ENCODE assay signal across 19 cellular contexts in the genomic region with DNA sequence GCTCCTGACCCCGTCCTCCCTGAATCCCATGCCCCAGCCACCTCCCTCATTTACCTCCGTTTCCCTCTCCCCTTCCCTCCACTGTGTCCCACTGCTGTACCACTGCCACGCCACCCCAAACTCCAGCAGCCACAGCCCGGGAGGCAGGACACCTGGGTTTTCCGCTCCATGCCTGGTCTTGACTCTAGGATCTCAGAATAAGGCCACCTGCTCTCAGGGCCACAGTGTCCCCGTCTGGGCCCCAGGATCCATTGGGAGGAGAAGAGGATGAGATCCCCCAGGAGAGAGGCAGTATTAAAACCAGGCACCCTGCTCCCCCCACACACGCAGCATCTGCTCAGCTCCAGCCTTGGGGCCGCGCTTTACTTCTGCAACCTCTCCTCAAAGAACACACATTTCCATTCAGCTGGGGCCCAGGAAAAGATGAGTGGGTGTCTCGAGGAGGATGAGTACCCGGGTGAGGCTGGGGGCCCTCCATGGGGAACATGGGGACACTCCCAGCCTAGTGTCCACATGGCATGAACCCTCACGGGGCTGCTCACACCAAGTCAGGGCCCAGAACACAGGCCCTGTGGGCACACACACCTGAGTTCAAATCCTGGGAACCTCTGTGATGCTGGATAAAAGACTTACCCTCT. TPM values are rescaled to one million over a fixed set of nuclear protein-coding genes. Genes with fewer than 3 reads are reported as not detected.
DNase-seq lines count a peak whose midpoint lies in the region; ATAC-seq and TF ChIP-seq lines count a peak whose summit lies in the region.
"Had no signal": no experiment of that assay in that cellular context is flagged by ENCODE, and none has a peak within 500 bp of the region (broad histone marks: within the 10 kb centered on the region; RNA-seq: fewer than 3 reads in every experiment).

No MANE protein-coding gene starts in this region.

- no peaks in the 10 kb centered on the region for H3K9me3 ChIP-seq in BLaER1 treated with 17β-estradiol and CSF1 and Interleukin-3, amounts not matched to agents 10 nM and 100 nM (replicated peaks in 1 of 11)
- H3K9me3 ChIP-seq in lung (ENCODE audit: control insufficient read depth in 2 of 2, insufficient read depth in 1 of 2, low read length in 1 of 2): no peaks in the 10 kb centered on the region
- H3K9me3 ChIP-seq in WERI-Rb-1 (ENCODE audit: severe bottlenecking): no peaks in the 10 kb centered on the region
- H3K9me3 ChIP-seq: right atrium auricular region, SJCRH30 had no signal

- 86 to 90% methylated on average over 12 of the region's 12 CpGs for WGBS in lung, 2 donors

- no peaks in the 10 kb centered on the region for H3K36me3 Mint-ChIP-seq in activated CD4-positive, alpha-beta memory T cell treated with anti-CD3 and anti-CD28 coated beads, Interleukin-2, amount 10 ng/mL, durations not matched to agents 7 days and 5 days (ENCODE audit: low read depth)
- no peaks in the 10 kb centered on the region for H3K36me3 Mint-ChIP-seq in activated CD4-positive, alpha-beta memory T cell treated with anti-CD3 and anti-CD28 coated beads for 36 hours
- H3K36me3 Mint-ChIP-seq in activated T-helper 1 cell treated with anti-CD3 and anti-CD28 coated beads, Interleukin-12 subunit alpha, Interleukin-12 subunit beta, Interleukin-2, Interleukin-4 antibody, amounts not matched to agents 30 ng/mL and 10 ng/mL and 1 ng/mL, durations not matched to agents 14 hours and 24 hours and 36 hours (ENCODE audit: low read depth): peaks cover 1% of the 10 kb centered on the region
- H3K36me3 Mint-ChIP-seq: CD4-positive, CD25-positive, alpha-beta regulatory T cell; IgD-negative memory B cell; type B pancreatic cell had no signal

- H3K4me1 ChIP-seq in BLaER1 treated with 17β-estradiol and CSF1 and Interleukin-3, amounts not matched to agents 10 nM and 100 nM: peaks cover 27 to 71% (median 56%) of the 10 kb centered on the region in 10 experiments
- H3K4me1 ChIP-seq in lung (ENCODE audit: control insufficient read depth in 2 of 2, insufficient read depth in 2 of 2, low read length in 2 of 2): peaks cover 0 to 5% of the 10 kb centered on the region in 2 donors
- H3K4me1 ChIP-seq: SJCRH30 had no signal

- H3K4me2 ChIP-seq in BLaER1 treated with 17β-estradiol and CSF1 and Interleukin-3, amounts not matched to agents 10 nM and 100 nM: peak overlapping the region; percentile 43 to 97 (median 92); a peak in 13 of 22 replicates
- H3K4me2 ChIP-seq: PC-9 had no signal

- H3K4me3 ChIP-seq in BLaER1 treated with 17β-estradiol and CSF1 and Interleukin-3, amounts not matched to agents 10 nM and 100 nM: 0 out of 20 replicates have a peak overlapping the region, but pooled peaks of 1 of the 10 experiments have one; percentile 53
- H3K4me3 ChIP-seq in lung: no peak overlapping the region
- H3K4me3 ChIP-seq in WERI-Rb-1 (ENCODE audit: low read depth, low read length): no peak overlapping the region
- H3K4me3 ChIP-seq: PC-9, SJCRH30 had no signal

- TF ChIP-seq CTCF in lung (IDR thresholded peaks at IDR 0.05; ENCODE audit: control extremely low read depth, extremely low read depth) (no peak), WERI-Rb-1 (IDR thresholded peaks at IDR 0.05; ENCODE audit: low read depth, low read length) (no peak)

- peaks cover 4% of the 10 kb centered on the region for H3K27me3 Mint-ChIP-seq in activated CD4-positive, alpha-beta memory T cell treated with anti-CD3 and anti-CD28 coated beads, Interleukin-2, amount 10 ng/mL, durations not matched to agents 7 days and 5 days
- H3K27me3 Mint-ChIP-seq in activated CD4-positive, alpha-beta memory T cell treated with anti-CD3 and anti-CD28 coated beads for 36 hours: peaks cover 7% of the 10 kb centered on the region
- H3K27me3 Mint-ChIP-seq in activated T-helper 1 cell treated with anti-CD3 and anti-CD28 coated beads, Interleukin-12 subunit alpha, Interleukin-12 subunit beta, Interleukin-2, Interleukin-4 antibody, amounts not matched to agents 30 ng/mL and 10 ng/mL and 1 ng/mL, durations not matched to agents 14 hours and 24 hours and 36 hours (ENCODE audit: insufficient read depth): peaks cover 2% of the 10 kb centered on the region

- POLR2A ChIA-PET in activated CD4-positive, alpha-beta memory T cell treated with anti-CD3 and anti-CD28 coated beads, Interleukin-2, amount 10 ng/mL, durations not matched to agents 7 days and 5 days (lab: Charles Lee): no interaction called here
- POLR2A ChIA-PET in activated CD4-positive, alpha-beta memory T cell treated with anti-CD3 and anti-CD28 coated beads for 36 hours (lab: Charles Lee): no interaction called here

- no peak overlapping the region for H3K27ac Mint-ChIP-seq in activated CD4-positive, alpha-beta memory T cell treated with anti-CD3 and anti-CD28 coated beads, Interleukin-2, amount 10 ng/mL, durations not matched to agents 7 days and 5 days
- no peak overlapping the region for H3K27ac Mint-ChIP-seq in activated CD4-positive, alpha-beta memory T cell treated with anti-CD3 and anti-CD28 coated beads for 36 hours
- H3K27ac Mint-ChIP-seq in activated T-helper 1 cell treated with anti-CD3 and anti-CD28 coated beads, Interleukin-12 subunit alpha, Interleukin-12 subunit beta, Interleukin-2, Interleukin-4 antibody, amounts not matched to agents 30 ng/mL and 10 ng/mL and 1 ng/mL, durations not matched to agents 14 hours and 24 hours and 36 hours: peak overlapping the region; percentile 20
- H3K27ac Mint-ChIP-seq: stimulated activated naive CD8-positive, alpha-beta T cell treated with anti-CD3 and anti-CD28 coated beads, Interleukin-15, Interleukin-2, amounts not matched to agents 100 ng/mL and 50 ng/mL, for 24 hours; type B pancreatic cell had no signal

- peak; percentile 13 for DNase-seq in activated CD4-positive, alpha-beta memory T cell treated with anti-CD3 and anti-CD28 coated beads, Interleukin-2, amount 10 ng/mL, durations not matched to agents 7 days and 5 days
- no peak for DNase-seq in activated CD4-positive, alpha-beta memory T cell treated with anti-CD3 and anti-CD28 coated beads for 36 hours
- no peak for DNase-seq in activated T-helper 1 cell treated with anti-CD3 and anti-CD28 coated beads, Interleukin-12 subunit alpha, Interleukin-12 subunit beta, Interleukin-2, Interleukin-4 antibody, amounts not matched to agents 30 ng/mL and 10 ng/mL and 1 ng/mL, durations not matched to agents 14 hours and 24 hours and 36 hours (ENCODE audit: low spot score)
- DNase-seq in lung (ENCODE audit: low spot score): peak; percentile 26
- no peak for DNase-seq in WERI-Rb-1
- DNase-seq: activated gamma-delta T cell, foreskin keratinocyte, GOT3, NCI-H226, SJCRH30 had no signal

- peaks cover 31% of the 10 kb centered on the region for H3K4me1 Mint-ChIP-seq in activated CD4-positive, alpha-beta memory T cell treated with anti-CD3 and anti-CD28 coated beads, Interleukin-2, amount 10 ng/mL, durations not matched to agents 7 days and 5 days
- H3K4me1 Mint-ChIP-seq in activated CD4-positive, alpha-beta memory T cell treated with anti-CD3 and anti-CD28 coated beads for 36 hours (ENCODE audit: low read depth): peaks cover 15% of the 10 kb centered on the region
- H3K4me1 Mint-ChIP-seq in activated T-helper 1 cell treated with anti-CD3 and anti-CD28 coated beads, Interleukin-12 subunit alpha, Interleukin-12 subunit beta, Interleukin-2, Interleukin-4 antibody, amounts not matched to agents 30 ng/mL and 10 ng/mL and 1 ng/mL, durations not matched to agents 14 hours and 24 hours and 36 hours (ENCODE audit: low read depth): peaks cover 16% of the 10 kb centered on the region

- no peaks in the 10 kb centered on the region for H3K27me3 ChIP-seq in BLaER1 treated with 17β-estradiol and CSF1 and Interleukin-3, amounts not matched to agents 10 nM and 100 nM
- H3K27me3 ChIP-seq in lung (ENCODE audit: control insufficient read depth, insufficient read depth) (no peaks in the 10 kb centered on the region), WERI-Rb-1 (ENCODE audit: insufficient read depth, low read depth, severe bottlenecking) (peaks cover 5% of the 10 kb centered on the region)
- H3K27me3 ChIP-seq: right atrium auricular region had no signal

- H3K36me3 ChIP-seq in BLaER1 treated with 17β-estradiol and CSF1 and Interleukin-3, amounts not matched to agents 10 nM and 100 nM: no peaks in the 10 kb centered on the region
- H3K36me3 ChIP-seq in lung (ENCODE audit: control insufficient read depth in 2 of 2, insufficient read depth in 2 of 2, low read length in 2 of 2) (no peaks in the 10 kb centered on the region), WERI-Rb-1 (no peaks in the 10 kb centered on the region)
- H3K36me3 ChIP-seq: right atrium auricular region, SJCRH30 had no signal

- peak overlapping the region in 2 of 11 experiments; percentile 25 to 82; a peak in 1 of 22 replicates for H3K27ac ChIP-seq in BLaER1 treated with 17β-estradiol and CSF1 and Interleukin-3, amounts not matched to agents 10 nM and 100 nM
- H3K27ac ChIP-seq in lung (ENCODE audit: low read depth in 1 of 2, low read length in 1 of 2) (no peak overlapping the region), WERI-Rb-1 (no peak overlapping the region)
- H3K27ac ChIP-seq: foreskin keratinocyte, PC-9, right atrium auricular region, SJCRH30 had no signal

- CTCF ChIA-PET in activated CD4-positive, alpha-beta memory T cell treated with anti-CD3 and anti-CD28 coated beads, Interleukin-2, amount 10 ng/mL, durations not matched to agents 7 days and 5 days (lab: Charles Lee): interaction anchor here (0.7 to 1.4 kb wide), 7 partner anchors 14 to 1262 kb away, joined by 3 to 4 read pairs (median 3); no protein-coding TSS in a partner anchor
- CTCF ChIA-PET in activated CD4-positive, alpha-beta memory T cell treated with anti-CD3 and anti-CD28 coated beads for 36 hours (lab: Charles Lee): interaction anchor here (1.1 to 3.0 kb wide), 4 partner anchors 32 to 250 kb away, joined by 4 to 18 read pairs (median 10); partner anchors contain the start of gene RUFY4

- no peaks in the 10 kb centered on the region for H4K20me1 ChIP-seq in BLaER1 treated with 17β-estradiol and CSF1 and Interleukin-3, amounts not matched to agents 10 nM and 100 nM

- ATAC-seq in lung (ENCODE audit: insufficient read depth, low FRiP score): no peak
- no peak for ATAC-seq in HG03196 (IDR thresholded peaks at IDR 0.05; ENCODE audit: unreplicated experiment)
- no peak for ATAC-seq in HG03342 (IDR thresholded peaks at IDR 0.05; ENCODE audit: unreplicated experiment)

- peak overlapping the region in 1 of 11 experiments; percentile 5; a peak in 2 of 22 replicates for H3K9ac ChIP-seq in BLaER1 treated with 17β-estradiol and CSF1 and Interleukin-3, amounts not matched to agents 10 nM and 100 nM

- H3K4me3 Mint-ChIP-seq in activated CD4-positive, alpha-beta memory T cell treated with anti-CD3 and anti-CD28 coated beads, Interleukin-2, amount 10 ng/mL, durations not matched to agents 7 days and 5 days: peak overlapping the region; percentile 69
- no peak overlapping the region for H3K4me3 Mint-ChIP-seq in activated CD4-positive, alpha-beta memory T cell treated with anti-CD3 and anti-CD28 coated beads for 36 hours
- peak overlapping the region; percentile 23 for H3K4me3 Mint-ChIP-seq in activated T-helper 1 cell treated with anti-CD3 and anti-CD28 coated beads, Interleukin-12 subunit alpha, Interleukin-12 subunit beta, Interleukin-2, Interleukin-4 antibody, amounts not matched to agents 30 ng/mL and 10 ng/mL and 1 ng/mL, durations not matched to agents 14 hours and 24 hours and 36 hours

- intact Hi-C loops in activated CD4-positive, alpha-beta memory T cell treated with anti-CD3 and anti-CD28 coated beads for 36 hours (cut with micrococcal nuclease): loop anchor here (2.0 kb wide), 1 partner anchor 33 kb away; the partner anchor contains the start of gene RUFY4
- intact Hi-C loops in activated T-helper 1 cell treated with anti-CD3 and anti-CD28 coated beads, Interleukin-12 subunit alpha, Interleukin-12 subunit beta, Interleukin-2, Interleukin-4 antibody, amounts not matched to agents 30 ng/mL and 10 ng/mL and 1 ng/mL, durations not matched to agents 14 hours and 24 hours and 36 hours (cut with micrococcal nuclease): loop anchor here (2.0 kb wide), 1 partner anchor 33 kb away; the partner anchor contains the start of gene RUFY4

- H3K9me3 Mint-ChIP-seq in activated CD4-positive, alpha-beta memory T cell treated with anti-CD3 and anti-CD28 coated beads, Interleukin-2, amount 10 ng/mL, durations not matched to agents 7 days and 5 days: no peaks in the 10 kb centered on the region
- H3K9me3 Mint-ChIP-seq in activated CD4-positive, alpha-beta memory T cell treated with anti-CD3 and anti-CD28 coated beads for 36 hours: no peaks in the 10 kb centered on the region
- H3K9me3 Mint-ChIP-seq in activated T-helper 1 cell treated with anti-CD3 and anti-CD28 coated beads, Interleukin-12 subunit alpha, Interleukin-12 subunit beta, Interleukin-2, Interleukin-4 antibody, amounts not matched to agents 30 ng/mL and 10 ng/mL and 1 ng/mL, durations not matched to agents 14 hours and 24 hours and 36 hours: peaks cover 7% of the 10 kb centered on the region
- H3K9me3 Mint-ChIP-seq: stimulated activated naive CD8-positive, alpha-beta T cell treated with anti-CD3 and anti-CD28 coated beads, Interleukin-15, Interleukin-2, amounts not matched to agents 100 ng/mL and 50 ng/mL, for 24 hours; type B pancreatic cell had no signal

RNA-seq across cellular contexts. Expression of gene TNS1, which starts 32.8 kb away (rescaled TPM):
- total RNA-seq in activated CD4-positive, alpha-beta memory T cell treated with anti-CD3 and anti-CD28 coated beads, Interleukin-2, amount 10 ng/mL, durations not matched to agents 7 days and 5 days: 1 to 10 TPM; 3.2 to 3.4 TPM
- under 1 TPM; 0.92 to 0.97 TPM for total RNA-seq in activated CD4-positive, alpha-beta memory T cell treated with anti-CD3 and anti-CD28 coated beads for 36 hours
- total RNA-seq in activated T-helper 1 cell treated with anti-CD3 and anti-CD28 coated beads, Interleukin-12 subunit alpha, Interleukin-12 subunit beta, Interleukin-2, Interleukin-4 antibody, amounts not matched to agents 30 ng/mL and 10 ng/mL and 1 ng/mL, durations not matched to agents 14 hours and 24 hours and 36 hours: 0.41 and 1.1 TPM in 2 replicates
- 100 to 1,000 TPM; 308 to 377 TPM for total RNA-seq in lung
- 100 to 1,000 TPM in 1 of 2 donors, 10 to 100 TPM in 1; 67.0 to 108 TPM for polyA plus RNA-seq in lung
- polyA plus RNA-seq: CD4-positive, CD25-positive, alpha-beta regulatory T cell; IgD-negative memory B cell had no signal

RNA-seq across cellular contexts. Expression of gene RUFY4, which starts 33.5 kb away (rescaled TPM):
- 1 to 10 TPM; 2.1 to 3.2 TPM for total RNA-seq in activated CD4-positive, alpha-beta memory T cell treated with anti-CD3 and anti-CD28 coated beads, Interleukin-2, amount 10 ng/mL, durations not matched to agents 7 days and 5 days
- total RNA-seq in activated CD4-positive, alpha-beta memory T cell treated with anti-CD3 and anti-CD28 coated beads for 36 hours: 1 to 10 TPM in 1 of 2 experiments, under 1 TPM in 1; 0.93 to 1.8 TPM
- 0.64 and 0.67 TPM in 2 replicates for total RNA-seq in activated T-helper 1 cell treated with anti-CD3 and anti-CD28 coated beads, Interleukin-12 subunit alpha, Interleukin-12 subunit beta, Interleukin-2, Interleukin-4 antibody, amounts not matched to agents 30 ng/mL and 10 ng/mL and 1 ng/mL, durations not matched to agents 14 hours and 24 hours and 36 hours
- total RNA-seq in lung: under 1 TPM; 0.15 to 0.31 TPM
- under 1 TPM; 0.43 to 0.57 TPM for polyA plus RNA-seq in lung
- total RNA-seq: foreskin keratinocyte, PC-9, SJCRH30 had no signal
- polyA plus RNA-seq: foreskin keratinocyte had no signal

Comparison
In these comparisons a context has a peak if more than half of its experiments do, and no peak if none do; other contexts are left out.
1. DNase-seq: peak in activated CD4-positive, alpha-beta memory T cell treated with anti-CD3 and anti-CD28 coated beads, Interleukin-2, amount 10 ng/mL, durations not matched to agents 7 days and 5 days (single experiment) and lung (single experiment); none in activated CD4-positive, alpha-beta memory T cell treated with anti-CD3 and anti-CD28 coated beads for 36 hours (single experiment), activated T-helper 1 cell treated with anti-CD3 and anti-CD28 coated beads, Interleukin-12 subunit alpha, Interleukin-12 subunit beta, Interleukin-2, Interleukin-4 antibody, amounts not matched to agents 30 ng/mL and 10 ng/mL and 1 ng/mL, durations not matched to agents 14 hours and 24 hours and 36 hours (single experiment) and WERI-Rb-1 (single experiment).
2. RNA of gene TNS1, which starts 32.8 kb away (total RNA-seq): 308 to 377 TPM in lung; 3.2 to 3.4 TPM in activated CD4-positive, alpha-beta memory T cell treated with anti-CD3 and anti-CD28 coated beads, Interleukin-2, amount 10 ng/mL, durations not matched to agents 7 days and 5 days, 0.92 to 0.97 TPM in activated CD4-positive, alpha-beta memory T cell treated with anti-CD3 and anti-CD28 coated beads for 36 hours and 0.41 to 1.1 TPM in activated T-helper 1 cell treated with anti-CD3 and anti-CD28 coated beads, Interleukin-12 subunit alpha, Interleukin-12 subunit beta, Interleukin-2, Interleukin-4 antibody, amounts not matched to agents 30 ng/mL and 10 ng/mL and 1 ng/mL, durations not matched to agents 14 hours and 24 hours and 36 hours; every median in the first group is over 10 times any median in the second.